8 cellular contexts compared by ENCODE assay signal in genomic region chr20:34872604-34873224, GRCh38. TPM values are rescaled to one million over a fixed set of nuclear protein-coding genes. Genes with fewer than 3 reads are reported as not detected.
DNase-seq lines count a peak whose midpoint lies in the region; ATAC-seq and TF ChIP-seq lines count a peak whose summit lies in the region.

Gene GGT7, minus strand, starts transcription at chr20:34872856. Its CDS starts 41 bp downstream, at chr20:34872815.

- ATAC-seq in HG03442 (IDR thresholded peaks at IDR 0.05; ENCODE audit: unreplicated experiment) (peak; percentile 52), HG03457 (IDR thresholded peaks at IDR 0.05; ENCODE audit: unreplicated experiment) (no peak)

- peak; percentile 83 for TF ChIP-seq CTCF in GM12874 (IDR thresholded peaks at IDR 0.05; ENCODE audit: insufficient read depth, low read depth, low read length)

- peak; percentile 72 for DNase-seq in NCI-H774 (lab: John Stamatoyannopoulos, UW)
- peak; percentile 66 to 80 for DNase-seq in activated CD8-positive, alpha-beta memory T cell treated with anti-CD3 and anti-CD28 coated beads for 1 hour (ENCODE audit: extremely low read depth in 1 of 2, low read depth in 1 of 2)
- peak; percentile 83 for DNase-seq in effector CD4-positive, alpha-beta T cell
- peak; percentile 57 to 82 for DNase-seq in lung microvascular endothelial cell (ENCODE audit: low read depth in 2 of 2)
- DNase-seq in stimulated activated CD4-positive, alpha-beta T cell treated with anti-CD3 and anti-CD28 coated beads, TNF-alpha, amount 100 ng/mL, for 24 hours (ENCODE audit: low read depth in 3 of 3), result peak; percentile 72 to 89 (median 80)

RNA-seq across cellular contexts. Expression of gene GGT7, which starts in this region (rescaled TPM):
- 2.2 and 3.4 TPM in 2 replicates for total RNA-seq in lung microvascular endothelial cell
